In the genomic region with DNA sequence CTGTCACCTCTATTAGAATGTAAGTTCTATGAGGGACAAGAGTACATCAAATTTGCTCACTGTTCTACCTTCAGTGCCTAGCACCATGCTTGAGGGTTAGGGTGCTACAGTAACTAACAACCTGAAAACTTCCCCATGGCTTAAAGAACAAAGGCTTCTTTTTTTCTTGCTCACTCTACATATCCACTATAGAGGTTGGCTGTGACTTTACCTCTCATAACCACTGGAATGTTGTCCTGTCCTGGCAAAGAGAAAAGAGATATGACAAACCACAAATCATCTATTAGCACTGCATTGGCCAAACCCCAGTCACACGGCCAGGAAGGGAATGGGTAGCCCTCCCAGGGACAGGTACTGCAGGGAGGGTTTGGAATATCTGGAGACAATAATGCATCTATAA, we compare ENCODE assay signal across 2 cellular contexts.
TF ChIP-seq lines count a peak whose summit lies in the region.

No MANE protein-coding gene starts in this region.

TF ChIP-seq in HCT116, 20 proteins besides CTCF, POLR2A, EP300 and RAD21:
- TF ChIP-seq JUND (IDR thresholded peaks at IDR 0.05) (no peak), EGR1 (IDR thresholded peaks at IDR 0.05; ENCODE audit: low read depth) (no peak), ELF1 (IDR thresholded peaks at IDR 0.05; ENCODE audit: borderline replicate concordance, low read depth) (no peak)

TF ChIP-seq in SK-N-SH, 30 proteins besides CTCF, POLR2A, EP300 and RAD21:
- TF ChIP-seq, protein P1, sequence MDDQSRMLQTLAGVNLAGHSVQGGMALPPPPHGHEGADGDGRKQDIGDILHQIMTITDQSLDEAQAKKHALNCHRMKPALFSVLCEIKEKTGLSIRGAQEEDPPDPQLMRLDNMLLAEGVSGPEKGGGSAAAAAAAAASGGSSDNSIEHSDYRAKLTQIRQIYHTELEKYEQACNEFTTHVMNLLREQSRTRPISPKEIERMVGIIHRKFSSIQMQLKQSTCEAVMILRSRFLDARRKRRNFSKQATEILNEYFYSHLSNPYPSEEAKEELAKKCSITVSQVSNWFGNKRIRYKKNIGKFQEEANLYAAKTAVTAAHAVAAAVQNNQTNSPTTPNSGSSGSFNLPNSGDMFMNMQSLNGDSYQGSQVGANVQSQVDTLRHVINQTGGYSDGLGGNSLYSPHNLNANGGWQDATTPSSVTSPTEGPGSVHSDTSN (IDR thresholded peaks at IDR 0.05): no peak
- TF ChIP-seq, protein P2, sequence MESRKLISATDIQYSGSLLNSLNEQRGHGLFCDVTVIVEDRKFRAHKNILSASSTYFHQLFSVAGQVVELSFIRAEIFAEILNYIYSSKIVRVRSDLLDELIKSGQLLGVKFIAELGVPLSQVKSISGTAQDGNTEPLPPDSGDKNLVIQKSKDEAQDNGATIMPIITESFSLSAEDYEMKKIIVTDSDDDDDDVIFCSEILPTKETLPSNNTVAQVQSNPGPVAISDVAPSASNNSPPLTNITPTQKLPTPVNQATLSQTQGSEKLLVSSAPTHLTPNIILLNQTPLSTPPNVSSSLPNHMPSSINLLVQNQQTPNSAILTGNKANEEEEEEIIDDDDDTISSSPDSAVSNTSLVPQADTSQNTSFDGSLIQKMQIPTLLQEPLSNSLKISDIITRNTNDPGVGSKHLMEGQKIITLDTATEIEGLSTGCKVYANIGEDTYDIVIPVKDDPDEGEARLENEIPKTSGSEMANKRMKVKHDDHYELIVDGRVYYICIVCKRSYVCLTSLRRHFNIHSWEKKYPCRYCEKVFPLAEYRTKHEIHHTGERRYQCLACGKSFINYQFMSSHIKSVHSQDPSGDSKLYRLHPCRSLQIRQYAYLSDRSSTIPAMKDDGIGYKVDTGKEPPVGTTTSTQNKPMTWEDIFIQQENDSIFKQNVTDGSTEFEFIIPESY (IDR thresholded peaks at IDR 0.05; ENCODE audit: borderline replicate concordance, low read depth): no peak
- TF ChIP-seq JUND (IDR thresholded peaks at IDR 0.05) (no peak), CHD2 (IDR thresholded peaks at IDR 0.05; ENCODE audit: low read length, partially characterized antibody) (no peak), FOXM1 (IDR thresholded peaks at IDR 0.05; ENCODE audit: low read depth) (no peak), SIN3A (IDR thresholded peaks at IDR 0.05; ENCODE audit: borderline replicate concordance, low read depth, low read length) (no peak), EZH2phosphoT487 (IDR thresholded peaks at IDR 0.05; ENCODE audit: borderline replicate concordance, low read depth) (no peak), NRF1 (IDR thresholded peaks at IDR 0.05; ENCODE audit: low read depth, low read length) (no peak), POLR2AphosphoS5 (IDR thresholded peaks at IDR 0.05; ENCODE audit: low read depth, low read length) (no peak)
- TF ChIP-seq, protein P3, sequence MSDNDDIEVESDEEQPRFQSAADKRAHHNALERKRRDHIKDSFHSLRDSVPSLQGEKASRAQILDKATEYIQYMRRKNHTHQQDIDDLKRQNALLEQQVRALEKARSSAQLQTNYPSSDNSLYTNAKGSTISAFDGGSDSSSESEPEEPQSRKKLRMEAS (IDR thresholded peaks at IDR 0.05; ENCODE audit: low read depth): no peak
